ENCODE assay signal across 9 cellular contexts in genomic region chr9:116153765-116154333, GRCh38. TPM values are rescaled to one million over a fixed set of nuclear protein-coding genes. Genes with fewer than 3 reads are reported as not detected.
DNase-seq lines count a peak whose midpoint lies in the region; ATAC-seq and TF ChIP-seq lines count a peak whose summit lies in the region.
"Had no signal": no experiment of that assay in that cellular context is flagged by ENCODE, and none has a peak within 500 bp of the region (broad histone marks: within the 10 kb centered on the region; RNA-seq: fewer than 3 reads in every experiment).

A gene with protein sequence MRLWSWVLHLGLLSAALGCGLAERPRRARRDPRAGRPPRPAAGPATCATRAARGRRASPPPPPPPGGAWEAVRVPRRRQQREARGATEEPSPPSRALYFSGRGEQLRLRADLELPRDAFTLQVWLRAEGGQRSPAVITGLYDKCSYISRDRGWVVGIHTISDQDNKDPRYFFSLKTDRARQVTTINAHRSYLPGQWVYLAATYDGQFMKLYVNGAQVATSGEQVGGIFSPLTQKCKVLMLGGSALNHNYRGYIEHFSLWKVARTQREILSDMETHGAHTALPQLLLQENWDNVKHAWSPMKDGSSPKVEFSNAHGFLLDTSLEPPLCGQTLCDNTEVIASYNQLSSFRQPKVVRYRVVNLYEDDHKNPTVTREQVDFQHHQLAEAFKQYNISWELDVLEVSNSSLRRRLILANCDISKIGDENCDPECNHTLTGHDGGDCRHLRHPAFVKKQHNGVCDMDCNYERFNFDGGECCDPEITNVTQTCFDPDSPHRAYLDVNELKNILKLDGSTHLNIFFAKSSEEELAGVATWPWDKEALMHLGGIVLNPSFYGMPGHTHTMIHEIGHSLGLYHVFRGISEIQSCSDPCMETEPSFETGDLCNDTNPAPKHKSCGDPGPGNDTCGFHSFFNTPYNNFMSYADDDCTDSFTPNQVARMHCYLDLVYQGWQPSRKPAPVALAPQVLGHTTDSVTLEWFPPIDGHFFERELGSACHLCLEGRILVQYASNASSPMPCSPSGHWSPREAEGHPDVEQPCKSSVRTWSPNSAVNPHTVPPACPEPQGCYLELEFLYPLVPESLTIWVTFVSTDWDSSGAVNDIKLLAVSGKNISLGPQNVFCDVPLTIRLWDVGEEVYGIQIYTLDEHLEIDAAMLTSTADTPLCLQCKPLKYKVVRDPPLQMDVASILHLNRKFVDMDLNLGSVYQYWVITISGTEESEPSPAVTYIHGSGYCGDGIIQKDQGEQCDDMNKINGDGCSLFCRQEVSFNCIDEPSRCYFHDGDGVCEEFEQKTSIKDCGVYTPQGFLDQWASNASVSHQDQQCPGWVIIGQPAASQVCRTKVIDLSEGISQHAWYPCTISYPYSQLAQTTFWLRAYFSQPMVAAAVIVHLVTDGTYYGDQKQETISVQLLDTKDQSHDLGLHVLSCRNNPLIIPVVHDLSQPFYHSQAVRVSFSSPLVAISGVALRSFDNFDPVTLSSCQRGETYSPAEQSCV (N-terminal part only) (plus strand): TSS chr9:116153791. CDS start chr9:116154173, 382 bp downstream.

- ATAC-seq in stimulated activated naive B cell treated with anti-CD40 and anti-IgM and Interleukin-4, amounts not matched to agents 10 μg/mL and 1 μg/mL and 100 μg/mL, for 72 hours (replicated peaks), result no peak
- ATAC-seq in HG03565 (IDR thresholded peaks at IDR 0.05; ENCODE audit: unreplicated experiment) (no peak), HG03521 (IDR thresholded peaks at IDR 0.05; ENCODE audit: unreplicated experiment) (no peak), GM18868 (IDR thresholded peaks at IDR 0.05; ENCODE audit: unreplicated experiment) (no peak)

- no peaks in the 10 kb centered on the region for H3K79me2 ChIP-seq in mammary epithelial cell (ENCODE audit: insufficient read depth, low read length)

- in situ Hi-C loops in mammary epithelial cell (cut with MboI; ENCODE audit: low sequenced_read_pairs in 2 of 2), result loop anchor here (10.0 to 25.0 kb wide), 3 partner anchors 333 to 567 kb away; no protein-coding TSS in a partner anchor

- peak; percentile 6 for DNase-seq in MG63
- DNase-seq in mammary epithelial cell, result no peak
- DNase-seq in kidney tubule cell (ENCODE audit: low spot score), result peak; percentile 25
- no peak for DNase-seq in stimulated activated naive B cell treated with anti-CD40 and anti-IgM and Interleukin-4, amounts not matched to agents 10 μg/mL and 1 μg/mL and 100 μg/mL, for 72 hours
- no peak for DNase-seq in pons (ENCODE audit: low spot score)
- DNase-seq: cerebellar nuclear complex had no signal

- peak within 1 kb of the TSS; percentile 99 for H3K4me2 ChIP-seq in mammary epithelial cell (ENCODE audit: insufficient read depth, low read depth, low read length)

- H3K9me3 ChIP-seq in MG63 (no peaks in the 10 kb centered on the region), mammary epithelial cell (replicated peaks; ENCODE audit: insufficient read depth, low read length) (no peaks in the 10 kb centered on the region)

- H3K4me3 Mint-ChIP-seq in stimulated activated naive B cell treated with anti-CD40 and anti-IgM and Interleukin-4, amounts not matched to agents 10 μg/mL and 1 μg/mL and 100 μg/mL, for 72 hours, result peak within 1 kb of the TSS; percentile 68 to 71

- H3K36me3 ChIP-seq in MG63 (no peaks in the 10 kb centered on the region), mammary epithelial cell (ENCODE audit: insufficient read depth, low read length) (no peaks in the 10 kb centered on the region)

- H3K4me3 ChIP-seq in MG63 (peak within 1 kb of the TSS; percentile 41), mammary epithelial cell (replicated peaks in 1 of 3; ENCODE audit: insufficient read depth in 1 of 3, low read depth in 2 of 3, low read length in 3 of 3) (peak within 1 kb of the TSS; percentile 52 to 58 (median 52))

- peaks cover 16 to 21% of the 10 kb centered on the region in 2 donors for H3K4me1 Mint-ChIP-seq in stimulated activated naive B cell treated with anti-CD40 and anti-IgM and Interleukin-4, amounts not matched to agents 10 μg/mL and 1 μg/mL and 100 μg/mL, for 72 hours

- peak within 1 kb of the TSS; percentile 86 for H2AFZ ChIP-seq in mammary epithelial cell (ENCODE audit: low read depth, low read length)

- no peaks in the 10 kb centered on the region for H4K20me1 ChIP-seq in mammary epithelial cell (ENCODE audit: insufficient read depth, low read length)

- no peak within 1 kb of the TSS for H3K27ac Mint-ChIP-seq in stimulated activated naive B cell treated with anti-CD40 and anti-IgM and Interleukin-4, amounts not matched to agents 10 μg/mL and 1 μg/mL and 100 μg/mL, for 72 hours

- dilution Hi-C loops in mammary epithelial cell (cut with HindIII; ENCODE audit: low sequenced_read_pairs), result no loop called here

- 11% methylated on average over 3 of the region's 41 CpGs for WGBS in mammary epithelial cell (ENCODE audit: low coverage, missing lambda C conversion rate)

- H3K4me1 ChIP-seq in mammary epithelial cell (ENCODE audit: insufficient read depth, low read length), result peaks cover 23% of the 10 kb centered on the region

- CTCF ChIA-PET in mammary epithelial cell (lab: Charles Lee; ENCODE audit: low non-redundant PET), result no interaction called here

- no peak within 1 kb of the TSS for H3K9ac ChIP-seq in mammary epithelial cell (ENCODE audit: insufficient read depth, low read length)

- intact Hi-C loops in mammary epithelial cell (cut with micrococcal nuclease), result loop anchor here (1.0 to 5.0 kb wide), 4 partner anchors 418 to 507 kb away; no protein-coding TSS in a partner anchor

- H3K27ac ChIP-seq in mammary epithelial cell (ENCODE audit: insufficient read depth, low read depth, low read length), result no peak within 1 kb of the TSS

- peaks cover 0 to 2% of the 10 kb centered on the region in 2 donors for H3K9me3 Mint-ChIP-seq in stimulated activated naive B cell treated with anti-CD40 and anti-IgM and Interleukin-4, amounts not matched to agents 10 μg/mL and 1 μg/mL and 100 μg/mL, for 72 hours

- no TSS peak for BruUV-seq in mammary epithelial cell (replicated peaks; lab: Mats Ljungman, UMichigan)

- H3K36me3 Mint-ChIP-seq in stimulated activated naive B cell treated with anti-CD40 and anti-IgM and Interleukin-4, amounts not matched to agents 10 μg/mL and 1 μg/mL and 100 μg/mL, for 72 hours, result peaks cover 2 to 3% of the 10 kb centered on the region in 2 donors

- H3K27me3 Mint-ChIP-seq in stimulated activated naive B cell treated with anti-CD40 and anti-IgM and Interleukin-4, amounts not matched to agents 10 μg/mL and 1 μg/mL and 100 μg/mL, for 72 hours, result peaks cover 73 to 87% of the 10 kb centered on the region in 2 donors

- no peak for TF ChIP-seq CTCF in mammary epithelial cell (conservative IDR thresholded peaks at IDR 0.05 in 1 of 2, IDR thresholded peaks at IDR 0.05 in 1 of 2; ENCODE audit: extremely low read depth in 1 of 2, insufficient read depth in 1 of 2, low read depth in 1 of 2, low read length in 2 of 2)

- H3K27me3 ChIP-seq in MG63, result peaks cover 5% of the 10 kb centered on the region; the same call in 1 of the 2 replicates
- peaks cover 9% of the 10 kb centered on the region for H3K27me3 ChIP-seq in mammary epithelial cell (ENCODE audit: insufficient read depth, low read length)

RNA-seq across cellular contexts. Expression of the gene that starts here (rescaled TPM):
- 0.10 TPM in 1 of 2 replicates, not detected in the other for total RNA-seq in MG63 (2014; rRNA removed; shearing (Covaris generic); ENCODE audit: low replicate concordance)
- total RNA-seq in mammary epithelial cell, result under 1 TPM in 1 of 2 donors, not detected in 1; 0.33 TPM
- polyA plus RNA-seq in mammary epithelial cell, result 0.06 TPM
- polyA minus RNA-seq in mammary epithelial cell, result not detected

Comparison
In these comparisons a context has a peak if more than half of its experiments do, and no peak if none do; other contexts are left out.
1. Peak in DNase-seq and H3K4me3 ChIP-seq in MG63; RNA of the gene not detected or under 1 TPM.